29 cellular contexts compared by ENCODE assay signal in the genomic region with DNA sequence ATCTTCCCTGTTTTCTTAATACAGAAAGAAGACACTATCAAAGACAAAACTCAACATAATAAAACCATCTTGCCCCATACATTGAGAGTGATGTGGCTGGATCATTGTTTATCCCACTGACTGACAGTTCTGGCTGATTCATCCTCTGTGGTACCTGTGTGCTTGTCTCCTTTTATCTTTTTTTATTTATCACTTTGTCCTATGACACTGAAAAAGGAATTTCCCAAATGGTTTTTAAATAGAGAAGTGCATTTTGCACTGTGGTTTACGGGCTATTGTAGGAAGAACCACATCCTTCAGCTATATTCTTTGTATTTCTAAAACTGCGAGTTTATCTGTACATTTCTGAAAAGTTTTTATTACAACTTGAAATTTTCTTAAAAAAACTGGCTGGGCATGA.
"Had no signal": no experiment of that assay in that cellular context is flagged by ENCODE, and none has a peak within 500 bp of the region (broad histone marks: within the 10 kb centered on the region; RNA-seq: fewer than 3 reads in every experiment).

No MANE protein-coding gene starts in this region.

- DNase-seq: activated CD4-positive, alpha-beta memory T cell treated with anti-CD3 and anti-CD28 coated beads for 36 hours; activated CD4-positive, alpha-beta T cell treated with anti-CD3 and anti-CD28 coated beads for 36 hours; activated CD4-positive, alpha-beta T cell treated with anti-CD3 and anti-CD28 coated beads, Interleukin-2, amount 10 ng/mL, durations not matched to agents 24 days and 14 days; activated CD4-positive, CD25-positive, alpha-beta regulatory T cell; activated CD4-positive, CD25-positive, alpha-beta regulatory T cell treated with anti-CD3 and anti-CD28 coated beads, Interleukin-2, amount 50 U/mL, for 72 hours; activated CD8-positive, alpha-beta memory T cell treated with anti-CD3 and anti-CD28 coated beads, Interleukin-2, amount 10 ng/mL, durations not matched to agents 7 days and 5 days; activated CD8-positive, alpha-beta memory T cell treated with anti-CD3 and anti-CD28 coated beads, Interleukin-2, amount 50 U/mL, for 4 hours; activated CD8-positive, alpha-beta T cell treated with anti-CD3 and anti-CD28 coated beads, Interleukin-2, amount 10 ng/mL, durations not matched to agents 7 days and 5 days; activated effector memory CD4-positive, alpha-beta T cell treated with anti-CD3 and anti-CD28 coated beads, Interleukin-2, amount 50 U/mL, for 16 hours; activated naive CD4-positive, alpha-beta T cell treated with anti-CD3 and anti-CD28 coated beads for 36 hours; activated naive CD8-positive, alpha-beta T cell treated with anti-CD3 and anti-CD28 coated beads for 36 hours; activated naive CD8-positive, alpha-beta T cell treated with anti-CD3 and anti-CD28 coated beads, Interleukin-2, amount 50 U/mL, for 24 hours; activated T-cell treated with anti-CD3 and anti-CD28 coated beads, Interleukin-2, amount 50 U/mL, for 1 hour; activated T-cell treated with anti-CD3 and anti-CD28 coated beads, Interleukin-2, amount 50 U/mL, for 48 hours; adrenal gland; amygdala; aorta; body of pancreas; caudate nucleus; cortex of kidney; dermis blood vessel endothelial cell; effector CD4-positive, alpha-beta T cell; effector memory CD8-positive, alpha-beta T cell; erythroblast; foreskin keratinocyte; gastrocnemius medialis; glutamatergic neuron; heart left ventricle; T1000 had no signal
